10 cellular contexts compared by ENCODE assay signal in genomic region chr5:154238776-154239481, GRCh38. TPM values are rescaled to one million over a fixed set of nuclear protein-coding genes. Genes with fewer than 3 reads are reported as not detected.
DNase-seq lines count a peak whose midpoint lies in the region; ATAC-seq and TF ChIP-seq lines count a peak whose summit lies in the region.
"Had no signal": no experiment of that assay in that cellular context is flagged by ENCODE, and none has a peak within 500 bp of the region (broad histone marks: within the 10 kb centered on the region; RNA-seq: fewer than 3 reads in every experiment).

No MANE protein-coding gene starts in this region.

- H3K23ac ChIP-seq in mesenchymal stem cell (ENCODE audit: low read length in 2 of 2) = no peak overlapping the region

- peak overlapping the region in 1 of 2 experiments; percentile 71 for H3K18ac ChIP-seq in mesenchymal stem cell (ENCODE audit: low read depth in 1 of 2, low read length in 2 of 2)

- H2BK12ac ChIP-seq in mesenchymal stem cell (ENCODE audit: low read length in 2 of 2) = no peak overlapping the region

- peaks cover 47% of the 10 kb centered on the region for H3K79me1 ChIP-seq in mesenchymal stem cell (replicated peaks; ENCODE audit: low read length, poor library complexity, severe bottlenecking)

- H3K36me3 ChIP-seq in mesenchymal stem cell (ENCODE audit: control insufficient read depth in 1 of 2, insufficient read depth in 2 of 2, low read depth in 1 of 2, low read length in 2 of 2) = no peaks in the 10 kb centered on the region
- no peaks in the 10 kb centered on the region for H3K36me3 ChIP-seq in BE2C
- H3K36me3 ChIP-seq: esophagus squamous epithelium, thyroid gland had no signal

- WGBS in mesenchymal stem cell = 63% methylated on average over 10 of the region's 10 CpGs

- no peak overlapping the region for H2BK5ac ChIP-seq in mesenchymal stem cell (ENCODE audit: low read depth, low read length, poor library complexity, severe bottlenecking)

- no peak overlapping the region for H2BK15ac ChIP-seq in mesenchymal stem cell (ENCODE audit: low read depth, poor library complexity, severe bottlenecking)

- no peak overlapping the region for H3K4me2 ChIP-seq in mesenchymal stem cell (ENCODE audit: low read length, poor library complexity, severe bottlenecking)

- no peaks in the 10 kb centered on the region for H3K9me3 ChIP-seq in mesenchymal stem cell (ENCODE audit: control insufficient read depth, low read length)
- no peaks in the 10 kb centered on the region for H3K9me3 ChIP-seq in BE2C
- H3K9me3 ChIP-seq: esophagus squamous epithelium, thyroid gland had no signal

- H3K9ac ChIP-seq in mesenchymal stem cell (ENCODE audit: low read length) = peak overlapping the region; percentile 47

- DNase-seq in mesenchymal stem cell (no peak), Ammon's horn (ENCODE audit: low spot score) (no peak), BE2C (no peak), NOMO-1 treated with DMSO at 0.1 percent for 48 hours (lab: John Stamatoyannopoulos, UW; ENCODE audit: unreplicated experiment) (no peak)
- no peak for DNase-seq in activated effector memory CD4-positive, alpha-beta T cell treated with anti-CD3 and anti-CD28 coated beads, Interleukin-2, amount 50 U/mL, for 16 hours
- DNase-seq: esophagus squamous epithelium, thyroid gland had no signal

- no peak overlapping the region for H2BK120ac ChIP-seq in mesenchymal stem cell (ENCODE audit: low read depth, low read length)

- no peak for TF ChIP-seq CTCF in BE2C (IDR thresholded peaks at IDR 0.05; ENCODE audit: low read depth, low read length)

- H3K4ac ChIP-seq in mesenchymal stem cell (ENCODE audit: low read depth in 1 of 2, low read length in 2 of 2) = no peak overlapping the region

- H4K91ac ChIP-seq in mesenchymal stem cell (ENCODE audit: low read length) = no peak overlapping the region

- ATAC-seq in GM18867 (IDR thresholded peaks at IDR 0.05; ENCODE audit: unreplicated experiment) (peak; percentile 71), GM21717 (IDR thresholded peaks at IDR 0.05; ENCODE audit: unreplicated experiment) (peak; percentile 52), HG03442 (IDR thresholded peaks at IDR 0.05; ENCODE audit: unreplicated experiment) (peak; percentile 59)

- H3K27ac ChIP-seq in mesenchymal stem cell (ENCODE audit: low read length, poor library complexity, severe bottlenecking) = no peak overlapping the region
- H3K27ac ChIP-seq: esophagus squamous epithelium, thyroid gland had no signal

- H2AFZ ChIP-seq in mesenchymal stem cell (ENCODE audit: low read depth, low read length) = no peak overlapping the region

- no peak overlapping the region for H4K8ac ChIP-seq in mesenchymal stem cell (ENCODE audit: low read length)

- H3K27me3 ChIP-seq in mesenchymal stem cell (ENCODE audit: control insufficient read depth in 1 of 2, insufficient read depth in 1 of 2, low read length in 2 of 2) = no peaks in the 10 kb centered on the region
- no peaks in the 10 kb centered on the region for H3K27me3 ChIP-seq in BE2C
- H3K27me3 ChIP-seq: esophagus squamous epithelium, thyroid gland had no signal

- no peak overlapping the region for H2AK5ac ChIP-seq in mesenchymal stem cell (ENCODE audit: low read length, severe bottlenecking)

- H3K4me1 ChIP-seq in mesenchymal stem cell (ENCODE audit: control insufficient read depth, insufficient read depth, low read depth, low read length) (peaks cover 5% of the 10 kb centered on the region), BE2C (no peaks in the 10 kb centered on the region)

- H3K4me3 ChIP-seq in mesenchymal stem cell (ENCODE audit: insufficient read depth in 1 of 2, low read depth in 1 of 2, low read length in 2 of 2) (peak overlapping the region in 1 of 2 experiments; percentile 45), BE2C (ENCODE audit: low read depth, low read length) (no peak overlapping the region)
- H3K4me3 ChIP-seq: esophagus squamous epithelium, thyroid gland had no signal

- no peak overlapping the region for H3K14ac ChIP-seq in mesenchymal stem cell (ENCODE audit: low read length in 2 of 2)

RNA-seq across cellular contexts. Expression of gene GALNT10, which starts 48.4 kb away (rescaled TPM):
- 86.0 TPM for polyA plus RNA-seq in mesenchymal stem cell (2013, experiment 1 of 2)
- polyA plus RNA-seq in mesenchymal stem cell (2013, experiment 2 of 2) = 85.7 TPM
- 5.9 TPM for polyA plus RNA-seq in BE2C (2012; ENCODE audit: insufficient read depth, insufficient read length, low read depth)
